Comparison of ENCODE assay signal across 8 cellular contexts in genomic region chr7:73737491-73738219, GRCh38. TPM values are rescaled to one million over a fixed set of nuclear protein-coding genes. Genes with fewer than 3 reads are reported as not detected.
DNase-seq lines count a peak whose midpoint lies in the region; FAIRE-seq and TF ChIP-seq lines count a peak whose summit lies in the region.

No MANE protein-coding gene starts in this region.

- DNase-seq in A673 (ENCODE audit: low spot score): no peak
- DNase-seq in bronchial epithelial cell (ENCODE audit: low read depth): no peak
- DNase-seq in NCI-H1092 treated with DMSO at 0.1 percent for 48 hours (lab: John Stamatoyannopoulos, UW): no peak
- DNase-seq in KBM-7: no peak
- no peak for DNase-seq in GM12892 (ENCODE audit: insufficient read length)
- DNase-seq in RPMI8226: no peak

- CTCF ChIA-PET in A673 (lab: Charles Lee): interaction anchor here (0.6 to 1.7 kb wide), 4 partner anchors 12 to 664 kb away, joined by 4 to 14 read pairs (median 4); no protein-coding TSS in a partner anchor

- H3K9ac ChIP-seq in HUES6 (ENCODE audit: low read length): no peak overlapping the region
- H3K9ac ChIP-seq in mucosa of stomach (ENCODE audit: low read length): peak overlapping the region; percentile 82

- FAIRE-seq in bronchial epithelial cell (lab: Jason Lieb, UNC) (no peak), GM12892 (lab: Jason Lieb, UNC) (no peak)

- TF ChIP-seq POLR2A in GM12892 (IDR thresholded peaks at IDR 0.05; ENCODE audit: low read depth, low read length): no peak

- peak overlapping the region; percentile 72 for H3K4me3 ChIP-seq in A673 (ENCODE audit: low read depth, low read length, poor library complexity, severe bottlenecking)
- peak overlapping the region; percentile 87 for H3K4me3 ChIP-seq in HUES6 (ENCODE audit: low read depth, low read length)
- H3K4me3 ChIP-seq in bronchial epithelial cell (ENCODE audit: low read depth, low read length): peak overlapping the region; percentile 70
- peak overlapping the region; percentile 63 for H3K4me3 ChIP-seq in mucosa of stomach (ENCODE audit: low read length)

- H3K9me3 ChIP-seq in A673 (ENCODE audit: low read depth, low read length, poor library complexity, severe bottlenecking) (no peaks in the 10 kb centered on the region), HUES6 (ENCODE audit: control insufficient read depth, insufficient read depth, low read depth, low read length) (no peaks in the 10 kb centered on the region), mucosa of stomach (ENCODE audit: control insufficient read depth, low read length) (no peaks in the 10 kb centered on the region)

- intact Hi-C loops in A673 (cut with micrococcal nuclease; ENCODE audit: unreplicated experiment): loop anchor here (2.0 to 10.0 kb wide), 2 partner anchors 19 to 283 kb away; partner anchors contain the start of gene STX1A

- H3K36me3 ChIP-seq in A673 (ENCODE audit: insufficient read depth, low read length, poor library complexity, severe bottlenecking) (peaks cover 13% of the 10 kb centered on the region), HUES6 (ENCODE audit: control insufficient read depth, insufficient read depth, low read length) (peaks cover 17% of the 10 kb centered on the region), bronchial epithelial cell (ENCODE audit: control insufficient read depth, insufficient read depth, low read length) (peaks cover 5% of the 10 kb centered on the region), mucosa of stomach (ENCODE audit: control insufficient read depth, insufficient read depth, low read length) (peaks cover 7% of the 10 kb centered on the region)

- BruUV-seq in A673 (replicated peaks; lab: Mats Ljungman, UMichigan): no TSS peak

- H3K4me1 ChIP-seq in A673 (ENCODE audit: insufficient read depth, low read length, poor library complexity, severe bottlenecking) (peaks cover 7% of the 10 kb centered on the region), HUES6 (ENCODE audit: control insufficient read depth, insufficient read depth, low read length) (peaks cover 31% of the 10 kb centered on the region), mucosa of stomach (ENCODE audit: control insufficient read depth, insufficient read depth, low read length) (peaks cover 54% of the 10 kb centered on the region)

- TF ChIP-seq CTCF in A673 (conservative IDR thresholded peaks at IDR 0.05; ENCODE audit: low read depth, low read length): no peak
- no peak for TF ChIP-seq CTCF in bronchial epithelial cell (IDR thresholded peaks at IDR 0.05; ENCODE audit: insufficient read depth, low read length, severe bottlenecking)

- H3K27ac ChIP-seq in A673 (ENCODE audit: low read depth, low read length, poor library complexity, severe bottlenecking) (peak overlapping the region; percentile 72), HUES6 (ENCODE audit: low read depth, low read length) (no peak overlapping the region)

- POLR2A ChIA-PET in A673 (lab: Charles Lee; ENCODE audit: low non-redundant PET): interaction anchor here (0.6 kb wide), 2 partner anchors 120 to 567 kb away, joined by 5 to 7 read pairs; no protein-coding TSS in a partner anchor

- in situ Hi-C loops in KBM-7 (cut with MboI; ENCODE audit: low pct_unique_long_range_greater_than_20kb, low sequenced_read_pairs): loop anchor here (10.0 kb wide), 1 partner anchor 113 kb away; the partner anchor contains the start of gene MLXIPL

- H3K27me3 ChIP-seq in A673 (replicated peaks; ENCODE audit: insufficient read depth, low read depth, low read length, poor library complexity): no peaks in the 10 kb centered on the region
- peaks cover 17% of the 10 kb centered on the region for H3K27me3 ChIP-seq in HUES6 (ENCODE audit: control insufficient read depth, insufficient read depth, low read length)
- no peaks in the 10 kb centered on the region for H3K27me3 ChIP-seq in bronchial epithelial cell (ENCODE audit: control insufficient read depth, insufficient read depth, low read length)
- no peaks in the 10 kb centered on the region for H3K27me3 ChIP-seq in mucosa of stomach (ENCODE audit: control insufficient read depth, insufficient read depth, low read length)

RNA-seq across cellular contexts. Expression of gene ABHD11, which starts 0.9 kb away (rescaled TPM):
- 20.7 and 22.9 TPM in 2 replicates for total RNA-seq in A673 (2021)
- total RNA-seq in bronchial epithelial cell: 6.5 and 7.1 TPM in 2 replicates
- 8.5 TPM for polyA plus RNA-seq in GM12892 (2012; ENCODE audit: missing spikeins)

RNA-seq across cellular contexts. Expression of gene STX1A, which starts 18.2 kb away (rescaled TPM):
- total RNA-seq in A673 (2021) (37.8 and 47.1 TPM in 2 replicates), bronchial epithelial cell (7.3 and 12.4 TPM in 2 replicates)
- 2.4 TPM for polyA plus RNA-seq in GM12892 (2012; ENCODE audit: missing spikeins)

RNA-seq across cellular contexts. Expression of gene CLDN3, which starts 32.4 kb away (rescaled TPM):
- total RNA-seq in A673 (2021) (not detected in 2 replicates), bronchial epithelial cell (not detected in 2 replicates)
- not detected for polyA plus RNA-seq in GM12892 (2012; ENCODE audit: missing spikeins)

RNA-seq across cellular contexts. Expression of gene BUD23, which starts 54.3 kb away (rescaled TPM):
- total RNA-seq in A673 (2021): 133 and 138 TPM in 2 replicates
- total RNA-seq in bronchial epithelial cell: 97.9 and 104 TPM in 2 replicates
- 77.9 TPM for polyA plus RNA-seq in GM12892 (2012; ENCODE audit: missing spikeins)

RNA-seq across cellular contexts. Expression of gene DNAJC30, which starts 54.4 kb away (rescaled TPM):
- total RNA-seq in A673 (2021) (11.1 and 11.8 TPM in 2 replicates), bronchial epithelial cell (0.79 and 1.2 TPM in 2 replicates)
- 6.2 TPM for polyA plus RNA-seq in GM12892 (2012; ENCODE audit: missing spikeins)
